ENCODE assay signal across 8 cellular contexts in genomic region chrX:8731579-8732395, GRCh38. TPM values are rescaled to one million over a fixed set of nuclear protein-coding genes. Genes with fewer than 3 reads are reported as not detected.
DNase-seq lines count a peak whose midpoint lies in the region; ATAC-seq and FAIRE-seq lines count a peak whose summit lies in the region.

Gene ANOS1, minus strand, starts transcription at chrX:8732137. Its CDS starts 101 bp downstream, at chrX:8732036.

- no peak within 1 kb of the TSS for H3K23ac ChIP-seq in mesendoderm (ENCODE audit: low read length)

- H3K4ac ChIP-seq in mesendoderm (ENCODE audit: low read depth, low read length) = peak within 1 kb of the TSS; percentile 21

- no peak for FAIRE-seq in urothelium cell line (lab: Jason Lieb, UNC)

- H3K27me3 ChIP-seq in BLaER1 (peaks cover 62% of the 10 kb centered on the region), mesendoderm (ENCODE audit: insufficient read depth, low read length, poor library complexity) (no peaks in the 10 kb centered on the region)
- H3K27me3 ChIP-seq in effector memory CD4-positive, alpha-beta T cell (replicated peaks; ENCODE audit: control insufficient read depth, insufficient read depth, low read length, poor library complexity, severe bottlenecking) = no peaks in the 10 kb centered on the region

- H3K27ac ChIP-seq in BLaER1 (no peak within 1 kb of the TSS), mesendoderm (ENCODE audit: low read depth, low read length) (no peak within 1 kb of the TSS)
- no peak within 1 kb of the TSS for H3K27ac ChIP-seq in effector memory CD4-positive, alpha-beta T cell (ENCODE audit: insufficient read depth, low read length, poor library complexity, severe bottlenecking)

- H2AK5ac ChIP-seq in mesendoderm (ENCODE audit: low read length) = no peak within 1 kb of the TSS

- H3K4me2 ChIP-seq in BLaER1 (peak within 1 kb of the TSS; percentile 65), mesendoderm (ENCODE audit: low read length) (peak within 1 kb of the TSS; percentile 57)

- H3K18ac ChIP-seq in mesendoderm (ENCODE audit: low read length) = peak within 1 kb of the TSS; percentile 82

- H4K8ac ChIP-seq in mesendoderm (ENCODE audit: low read depth, low read length) = no peak within 1 kb of the TSS

- H3K9ac ChIP-seq in BLaER1 = no peak within 1 kb of the TSS
- H3K9ac ChIP-seq in mesendoderm (ENCODE audit: low read length) = peak within 1 kb of the TSS; percentile 64

- H2BK15ac ChIP-seq in mesendoderm (replicated peaks; ENCODE audit: low read depth) = peak within 1 kb of the TSS; percentile 13

- H3K4me1 ChIP-seq in BLaER1 = peaks cover 9% of the 10 kb centered on the region
- no peaks in the 10 kb centered on the region for H3K4me1 ChIP-seq in mesendoderm (ENCODE audit: control insufficient read depth, low read depth, low read length)
- no peaks in the 10 kb centered on the region for H3K4me1 ChIP-seq in effector memory CD4-positive, alpha-beta T cell (ENCODE audit: control insufficient read depth, insufficient read depth, low read length, poor library complexity, severe bottlenecking)

- peaks cover 14% of the 10 kb centered on the region for H3K79me2 ChIP-seq in mesendoderm (ENCODE audit: control insufficient read depth, insufficient read depth, low read length)

- DNase-seq in NCI-H1930 (lab: John Stamatoyannopoulos, UW) = peak; percentile 38 to 39
- DNase-seq in ecto neural progenitor cell (ENCODE audit: low spot score) = peak; percentile 84
- DNase-seq in mesendoderm = peak; percentile 77
- DNase-seq in urothelium cell line (ENCODE audit: low spot score) = peak; percentile 55
- no peak for DNase-seq in effector memory CD4-positive, alpha-beta T cell
- no peak for DNase-seq in superior temporal gyrus (ENCODE audit: extremely low spot score)

- no peaks in the 10 kb centered on the region for H4K20me1 ChIP-seq in BLaER1

- peak within 1 kb of the TSS; percentile 85 for H3K56ac ChIP-seq in mesendoderm (ENCODE audit: low read length)

- WGBS in mesendoderm (ENCODE audit: extremely low coverage, insufficient coverage, low lambda C conversion rate) = no CpG with 5 or more reads among the region's 87 CpGs

- H3K36me3 ChIP-seq in BLaER1 (no peaks in the 10 kb centered on the region), mesendoderm (ENCODE audit: control insufficient read depth, insufficient read depth, low read length) (no peaks in the 10 kb centered on the region)
- H3K36me3 ChIP-seq in effector memory CD4-positive, alpha-beta T cell (ENCODE audit: control insufficient read depth, insufficient read depth, low read length) = no peaks in the 10 kb centered on the region

- no peak within 1 kb of the TSS for H2BK5ac ChIP-seq in mesendoderm (ENCODE audit: low read length)

- no peak within 1 kb of the TSS for H2BK120ac ChIP-seq in mesendoderm (ENCODE audit: low read depth, low read length)

- ATAC-seq in HG03520 (IDR thresholded peaks at IDR 0.05; ENCODE audit: unreplicated experiment) = no peak

- no peak within 1 kb of the TSS for H4K5ac ChIP-seq in mesendoderm (ENCODE audit: low read length)

- H3K79me1 ChIP-seq in mesendoderm (ENCODE audit: low read length) = no peaks in the 10 kb centered on the region

- H3K4me3 ChIP-seq in BLaER1 (peak within 1 kb of the TSS; percentile 55), mesendoderm (ENCODE audit: low read length) (peak within 1 kb of the TSS; percentile 57)
- no peak within 1 kb of the TSS for H3K4me3 ChIP-seq in effector memory CD4-positive, alpha-beta T cell (ENCODE audit: insufficient read depth, low read depth, low read length, poor library complexity, severe bottlenecking)

- H3K9me3 ChIP-seq in BLaER1 = peaks cover 20% of the 10 kb centered on the region
- H3K9me3 ChIP-seq in effector memory CD4-positive, alpha-beta T cell (ENCODE audit: control insufficient read depth, low read length) = no peaks in the 10 kb centered on the region

RNA-seq across cellular contexts. Expression of gene ANOS1, which starts in this region (rescaled TPM):
- polyA plus RNA-seq in mesendoderm (2013, experiment 1 of 2) = 42.1 TPM
- 46.0 TPM for polyA plus RNA-seq in mesendoderm (2013, experiment 2 of 2)

Comparison
In these comparisons a context has a peak if more than half of its experiments do, and no peak if none do; other contexts are left out.
1. DNase-seq: peak in NCI-H1930 (2 of 2), ecto neural progenitor cell (single experiment), mesendoderm (single experiment) and urothelium cell line (single experiment); none in effector memory CD4-positive, alpha-beta T cell (0 of 3) and superior temporal gyrus (single experiment).